Comparison of ENCODE assay signal across 19 cellular contexts in genomic region chr10:76922666-76923065, GRCh38.
DNase-seq lines count a peak whose midpoint lies in the region; TF ChIP-seq lines count a peak whose summit lies in the region.
"Had no signal": no experiment of that assay in that cellular context is flagged by ENCODE, and none has a peak within 500 bp of the region (broad histone marks: within the 10 kb centered on the region; RNA-seq: fewer than 3 reads in every experiment).

No MANE protein-coding gene starts in this region.

- intact Hi-C loops in sigmoid colon (cut with DNase I) (no loop called here), uterus (cut with DNase I; ENCODE audit: low total_unique reads) (no loop called here)

- H3K27ac ChIP-seq in sigmoid colon (peak overlapping the region in 3 of 4 donors; percentile 47 to 73 (median 62)), uterus (no peak overlapping the region)
- H3K27ac ChIP-seq: HL-60 had no signal

- H3K9me3 ChIP-seq in sigmoid colon (no peaks in the 10 kb centered on the region), uterus (no peaks in the 10 kb centered on the region)

- DNase-seq in AG10803 (ENCODE audit: low read depth) (peak; percentile 31), M059J (ENCODE audit: low read depth) (peak; percentile 9), fibroblast of gingiva (ENCODE audit: low read depth) (peak; percentile 17), sigmoid colon (no peak), uterus (no peak), NCI-H146 (lab: John Stamatoyannopoulos, UW) (no peak), HuH-7.5 (ENCODE audit: low spot score) (no peak)
- DNase-seq in effector CD4-positive, alpha-beta T cell: no peak
- DNase-seq: C1 segment of cervical spinal cord; CD8-positive, alpha-beta memory T cell; IMR-90; NCI-H1092 treated with DMSO at 0.1 percent for 48 hours; NCI-H1694; NCI-H2107; NCI-H510A; NCI-H748 treated with DMSO at 0.1 percent for 48 hours; NK-92 treated with Interleukin-12 subunit alpha and Interleukin-12 subunit beta, amount 100 ng/mL, for 24 hours; Right ventricle myocardium superior had no signal

- H3K36me3 ChIP-seq in sigmoid colon: no peaks in the 10 kb centered on the region
- H3K36me3 ChIP-seq in uterus: no peaks in the 10 kb centered on the region

- H3K4me3 ChIP-seq in AG10803 (ENCODE audit: low read length) (no peak overlapping the region), sigmoid colon (no peak overlapping the region), uterus (no peak overlapping the region)

- no peak for TF ChIP-seq POLR2A in sigmoid colon (IDR thresholded peaks at IDR 0.05)
- no peak for TF ChIP-seq POLR2A in uterus (IDR thresholded peaks at IDR 0.05)

- TF ChIP-seq EP300 in sigmoid colon (IDR thresholded peaks at IDR 0.05): no peak

- 77 to 83% methylated on average over 3 of the region's 3 CpGs for WGBS in sigmoid colon, 2 donors

- no peaks in the 10 kb centered on the region for H3K27me3 ChIP-seq in sigmoid colon
- H3K27me3 ChIP-seq in uterus: no peaks in the 10 kb centered on the region

- peaks cover 0 to 48% (median 36%) of the 10 kb centered on the region in 4 donors for H3K4me1 ChIP-seq in sigmoid colon
- no peaks in the 10 kb centered on the region for H3K4me1 ChIP-seq in uterus

- TF ChIP-seq CTCF in AG10803 (conservative IDR thresholded peaks at IDR 0.05; ENCODE audit: low read length) (no peak), sigmoid colon (IDR thresholded peaks at IDR 0.05) (no peak), uterus (IDR thresholded peaks at IDR 0.05) (no peak)

Comparison
In these comparisons a context has a peak if more than half of its experiments do, and no peak if none do; other contexts are left out.
1. DNase-seq: peak in AG10803 (single experiment), M059J (single experiment) and fibroblast of gingiva (single experiment); none in sigmoid colon (single experiment), uterus (0 of 2), effector CD4-positive, alpha-beta T cell (single experiment), NCI-H146 (single experiment) and HuH-7.5 (single experiment).
2. H3K27ac ChIP-seq: peak in sigmoid colon (3 of 4); none in uterus (0 of 2).